In genomic region chr1:107181253-107181977, GRCh38 we compare ENCODE assay signal across 16 cellular contexts. TPM values are rescaled to one million over a fixed set of nuclear protein-coding genes. Genes with fewer than 3 reads are reported as not detected.
"Had no signal": no experiment of that assay in that cellular context is flagged by ENCODE, and none has a peak within 500 bp of the region (broad histone marks: within the 10 kb centered on the region; RNA-seq: fewer than 3 reads in every experiment).

No MANE protein-coding gene starts in this region.

- H3K36me3 ChIP-seq: prostate gland, tibial nerve, WERI-Rb-1 had no signal

- DNase-seq: activated CD4-positive, alpha-beta T cell treated with anti-CD3 and anti-CD28 coated beads, Interleukin-2, amount 50 U/mL, for 48 hours; activated gamma-delta T cell treated with Interleukin-2 at 50 U/mL for 16 hours; amygdala; central memory CD4-positive, alpha-beta T cell; foreskin melanocyte; hypothalamus; left ventricle myocardium superior; naive thymus-derived CD4-positive, alpha-beta T cell; right cardiac atrium; stimulated activated CD4-positive, alpha-beta T cell treated with anti-CD3 and anti-CD28 coated beads, Interleukin-2, amount 100 ng/mL, for 48 hours; T-helper 2 cell; WERI-Rb-1 had no signal

- H3K4me3 ChIP-seq: prostate gland, tibial nerve had no signal

- H3K27ac ChIP-seq: prostate gland, tibial nerve, WERI-Rb-1 had no signal

- H3K4me1 ChIP-seq: prostate gland, tibial nerve had no signal

- ATAC-seq: left ventricle myocardium superior; naive thymus-derived CD4-positive, alpha-beta T cell; right cardiac atrium had no signal

- H3K27me3 ChIP-seq: tibial nerve had no signal

- H3K9me3 ChIP-seq: prostate gland, tibial nerve had no signal

RNA-seq across cellular contexts. Expression of gene NTNG1, which starts 40.6 kb away (rescaled TPM):
- total RNA-seq: activated T-helper 1 cell treated with anti-CD3 and anti-CD28 coated beads, Interleukin-12 subunit alpha, Interleukin-12 subunit beta, Interleukin-2, Interleukin-4 antibody, amounts not matched to agents 30 ng/mL and 10 ng/mL and 1 ng/mL, durations not matched to agents 14 hours and 24 hours and 36 hours; naive thymus-derived CD4-positive, alpha-beta T cell; osteocyte had no signal
- polyA plus RNA-seq: naive thymus-derived CD4-positive, alpha-beta T cell had no signal
